In genomic region chr15:74873036-74873755, GRCh38 we compare ENCODE assay signal across 1 cellular context.
A peak's percentile ranks its signal among the peaks of the same experiment; 100 is the strongest.
TF ChIP-seq lines count a peak whose summit lies in the region.

SCAMP2 (minus strand) TSS chr15:74873365; CDS start chr15:74873255, 110 bp downstream.

TF ChIP-seq in HCT116, 20 proteins besides CTCF, POLR2A, EP300 and RAD21 (continued from another document):
- no peak for TF ChIP-seq ZBTB33 (IDR thresholded peaks at IDR 0.05; ENCODE audit: extremely low read depth, insufficient replicate concordance, low read length)
- TF ChIP-seq REST (IDR thresholded peaks at IDR 0.05; ENCODE audit: low read depth) = no peak
- TF ChIP-seq CEBPB (IDR thresholded peaks at IDR 0.05; ENCODE audit: low read depth) = no peak
- TF ChIP-seq EGR1 (IDR thresholded peaks at IDR 0.05; ENCODE audit: low read depth) = no peak
- peak; percentile 20; the same call in 1 of the 2 replicates for TF ChIP-seq FOSL1 (IDR thresholded peaks at IDR 0.05; ENCODE audit: low read depth)
